8 cellular contexts compared by ENCODE assay signal in genomic region chr2:216693414-216694100, GRCh38. TPM values are rescaled to one million over a fixed set of nuclear protein-coding genes. Genes with fewer than 3 reads are reported as not detected.
DNase-seq lines count a peak whose midpoint lies in the region; ATAC-seq, FAIRE-seq and TF ChIP-seq lines count a peak whose summit lies in the region.

No MANE protein-coding gene starts in this region.

- peaks cover 37% of the 10 kb centered on the region for H3K4me1 Mint-ChIP-seq in brain

- CTCF ChIA-PET in AG04449 (lab: Yijun Ruan, JAX) = interaction anchor here (0.7 to 11.0 kb wide), 13 partner anchors 9 to 1019 kb away, joined by 3 to 122 read pairs (median 4); no protein-coding TSS in a partner anchor

- DNase-seq in AG04449 (ENCODE audit: low read depth, low spot score) = no peak
- DNase-seq in frontal cortex (ENCODE audit: low spot score in 2 of 2) = no peak
- no peak for DNase-seq in NOMO-1 treated with DMSO at 0.1 percent for 48 hours (lab: John Stamatoyannopoulos, UW; ENCODE audit: unreplicated experiment)
- DNase-seq in left colon = no peak

- TF ChIP-seq CTCF in AG04449 (IDR thresholded peaks at IDR 0.05; ENCODE audit: insufficient read depth, low read length, missing control alignments) = no peak
- TF ChIP-seq CTCF in brain (conservative IDR thresholded peaks at IDR 0.05) = no peak

- H3K27me3 ChIP-seq in HUES48 (ENCODE audit: control insufficient read depth, insufficient read depth, low read length) = peaks cover 63% of the 10 kb centered on the region
- peaks cover 33 to 56% of the 10 kb centered on the region in 2 donors for H3K27me3 ChIP-seq in mucosa of rectum (ENCODE audit: control insufficient read depth in 2 of 2, insufficient read depth in 2 of 2, low read length in 2 of 2)

- H3K9ac ChIP-seq in HUES48 (ENCODE audit: low read depth, low read length) = no peak overlapping the region
- H3K9ac ChIP-seq in mucosa of rectum (ENCODE audit: low read depth in 1 of 2, low read length in 2 of 2) = peak overlapping the region in 1 of 2 donors; percentile 40

- FAIRE-seq in frontal cortex (lab: Jason Lieb, UNC) = no peak

- peak overlapping the region; percentile 85 to 90 (median 87) for H3K4me3 Mint-ChIP-seq in brain

- no peak overlapping the region for H3K27ac ChIP-seq in HUES48 (ENCODE audit: low read depth, low read length)
- H3K27ac ChIP-seq in mucosa of rectum (ENCODE audit: low read depth in 2 of 2, low read length in 2 of 2) = peak overlapping the region; percentile 63 to 67

- no peaks in the 10 kb centered on the region for H3K9me3 ChIP-seq in HUES48 (ENCODE audit: control insufficient read depth, insufficient read depth, low read length)
- H3K9me3 ChIP-seq in mucosa of rectum (ENCODE audit: control insufficient read depth in 2 of 2, low read length in 2 of 2) = no peaks in the 10 kb centered on the region

- H3K4me1 ChIP-seq in HUES48 (ENCODE audit: control insufficient read depth, insufficient read depth, low read length) (peaks cover 31% of the 10 kb centered on the region), mucosa of rectum (ENCODE audit: control insufficient read depth in 2 of 2, insufficient read depth in 2 of 2, low read length in 2 of 2) (peaks cover 5 to 9% of the 10 kb centered on the region in 2 donors)

- POLR2A ChIA-PET in AG04449 (lab: Yijun Ruan, JAX) = interaction anchor here (0.6 to 1.3 kb wide), 7 partner anchors 145 to 1256 kb away, joined by 3 to 7 read pairs (median 3); no protein-coding TSS in a partner anchor

- peaks cover 4% of the 10 kb centered on the region for H3K36me3 Mint-ChIP-seq in brain

- peaks cover 4% of the 10 kb centered on the region for H3K27me3 Mint-ChIP-seq in brain

- H3K27ac Mint-ChIP-seq in brain = peak overlapping the region in 3 of 5 experiments; percentile 90 to 97 (median 97)

- no peaks in the 10 kb centered on the region for H3K36me3 ChIP-seq in HUES48 (ENCODE audit: control insufficient read depth, insufficient read depth, low read length)
- H3K36me3 ChIP-seq in mucosa of rectum (ENCODE audit: control insufficient read depth in 2 of 2, insufficient read depth in 2 of 2, low read length in 2 of 2) = no peaks in the 10 kb centered on the region

- H3K9me3 Mint-ChIP-seq in brain = peaks cover 0 to 5% (median 0%) of the 10 kb centered on the region in 5 experiments

- H3K4me3 ChIP-seq in AG04449 (ENCODE audit: low read depth, low read length) (peak overlapping the region; percentile 70), HUES48 (ENCODE audit: low read depth, low read length) (peak overlapping the region; percentile 76), mucosa of rectum (ENCODE audit: low read length in 2 of 2) (peak overlapping the region; percentile 54 to 68)

- ATAC-seq in HG03354 (IDR thresholded peaks at IDR 0.05; ENCODE audit: poor library complexity, severe bottlenecking, unreplicated experiment) = no peak
- ATAC-seq in left colon = no peak

- intact Hi-C loops in left colon (cut with DNase I, micrococcal nuclease) = loop anchor here in 1 of 2 donors (10.0 kb wide), 1 partner anchor 471 kb away; no protein-coding TSS in a partner anchor

RNA-seq across cellular contexts. Expression of gene IGFBP5, which starts 1.8 kb away (rescaled TPM):
- 769 TPM for polyA plus RNA-seq in brain (ENCODE audit: insufficient read depth, low read depth, low replicate concordance)
- total RNA-seq in frontal cortex (26.1 TPM), left colon (100 to 1,000 TPM in 1 of 2 donors, 10 to 100 TPM in 1; 40.0 to 135 TPM)
